In the genomic region with DNA sequence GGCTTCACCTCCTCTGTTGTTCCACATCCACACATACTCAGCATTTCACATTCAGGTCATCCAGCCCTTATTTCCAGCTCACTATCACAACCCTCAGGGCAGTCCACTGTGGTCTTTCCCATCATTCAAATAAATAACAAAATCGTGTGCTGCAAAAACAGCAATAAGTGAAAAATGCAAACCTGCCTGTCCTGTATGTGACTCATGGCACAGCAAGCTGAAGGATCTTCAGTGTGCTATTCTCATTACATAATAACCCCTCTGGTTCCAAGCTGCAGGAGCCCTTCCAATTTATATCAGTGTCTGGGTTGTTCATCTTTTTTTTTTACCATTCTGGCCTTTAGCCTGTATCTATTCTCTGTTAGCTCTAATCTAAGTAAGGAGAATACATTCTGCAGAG, we compare ENCODE assay signal across 15 cellular contexts.
A peak's percentile ranks its signal among the peaks of the same experiment; 100 is the strongest.
DNase-seq lines count a peak whose midpoint lies in the region; ATAC-seq and TF ChIP-seq lines count a peak whose summit lies in the region.
"Had no signal": no experiment of that assay in that cellular context is flagged by ENCODE, and none has a peak within 500 bp of the region (broad histone marks: within the 10 kb centered on the region; RNA-seq: fewer than 3 reads in every experiment).

No MANE protein-coding gene starts in this region.

- DNase-seq in GM04503 (ENCODE audit: low read depth) = peak; percentile 43
- DNase-seq in MG63 = peak; percentile 41
- DNase-seq in mesenchymal stem cell = no peak
- DNase-seq in sigmoid colon = no peak
- no peak for DNase-seq in globus pallidus (ENCODE audit: low spot score)
- DNase-seq in immature natural killer cell = no peak
- DNase-seq: activated T-cell treated with anti-CD3 and anti-CD28 coated beads, Interleukin-2, amount 50 U/mL, for 24 hours; aorta; NCI-H1105 treated with DMSO at 0.1 percent for 48 hours; stimulated activated naive CD4-positive, alpha-beta T cell; T-helper 17 cell had no signal

- TF ChIP-seq EP300 in sigmoid colon (IDR thresholded peaks at IDR 0.05) = no peak

- H3K18ac ChIP-seq in mesenchymal stem cell (ENCODE audit: low read depth in 1 of 2, low read length in 2 of 2) = no peak overlapping the region

- no peak overlapping the region for H3K14ac ChIP-seq in mesenchymal stem cell (ENCODE audit: low read length in 2 of 2)

- H2BK15ac ChIP-seq in mesenchymal stem cell (ENCODE audit: low read depth, poor library complexity, severe bottlenecking) = no peak overlapping the region

- H3K4me3 ChIP-seq in MG63 (no peak overlapping the region), mesenchymal stem cell (ENCODE audit: insufficient read depth in 1 of 2, low read depth in 1 of 2, low read length in 2 of 2) (no peak overlapping the region), sigmoid colon (no peak overlapping the region)
- H3K4me3 ChIP-seq: neural progenitor cell had no signal

- no peak overlapping the region for H3K4me3 Mint-ChIP-seq in immature natural killer cell
- H3K4me3 Mint-ChIP-seq: activated T-cell treated with anti-CD3 and anti-CD28 coated beads, Interleukin-2, amount 50 U/mL, for 24 hours; neural progenitor cell; T-helper 17 cell had no signal

- no peak overlapping the region for H3K23ac ChIP-seq in mesenchymal stem cell (ENCODE audit: low read length in 2 of 2)

- H3K9me3 Mint-ChIP-seq in immature natural killer cell = peaks cover 0 to 35% (median 12%) of the 10 kb centered on the region in 6 donors
- H3K9me3 Mint-ChIP-seq: neural progenitor cell had no signal

- H2AK5ac ChIP-seq in mesenchymal stem cell (ENCODE audit: low read length, severe bottlenecking) = no peak overlapping the region

- no peak overlapping the region for H3K27ac Mint-ChIP-seq in immature natural killer cell
- H3K27ac Mint-ChIP-seq: activated T-cell treated with anti-CD3 and anti-CD28 coated beads, Interleukin-2, amount 50 U/mL, for 24 hours; neural progenitor cell; T-helper 17 cell had no signal

- no peak overlapping the region for H2BK120ac ChIP-seq in mesenchymal stem cell (ENCODE audit: low read depth, low read length)

- no peaks in the 10 kb centered on the region for H3K9me3 ChIP-seq in MG63
- H3K9me3 ChIP-seq in mesenchymal stem cell (ENCODE audit: control insufficient read depth, low read length) = no peaks in the 10 kb centered on the region
- no peaks in the 10 kb centered on the region for H3K9me3 ChIP-seq in sigmoid colon

- H4K91ac ChIP-seq in mesenchymal stem cell (ENCODE audit: low read length) = no peak overlapping the region

- no peak overlapping the region for H4K8ac ChIP-seq in mesenchymal stem cell (ENCODE audit: low read length)

- TF ChIP-seq CTCF in sigmoid colon (IDR thresholded peaks at IDR 0.05) = no peak

- no peaks in the 10 kb centered on the region for H3K36me3 ChIP-seq in MG63
- H3K36me3 ChIP-seq in mesenchymal stem cell (ENCODE audit: control insufficient read depth in 1 of 2, insufficient read depth in 2 of 2, low read depth in 1 of 2, low read length in 2 of 2) = no peaks in the 10 kb centered on the region
- H3K36me3 ChIP-seq in sigmoid colon = no peaks in the 10 kb centered on the region
- H3K36me3 ChIP-seq: neural progenitor cell had no signal

- H2BK12ac ChIP-seq in mesenchymal stem cell (ENCODE audit: low read length in 2 of 2) = no peak overlapping the region

- WGBS in mesenchymal stem cell = 11% methylated on average over 1 of the region's 1 CpG
- WGBS in sigmoid colon, 2 donors = 32 to 64% methylated on average over 1 of the region's 1 CpG

- H3K27ac ChIP-seq in cingulate gyrus (ENCODE audit: low read depth, low read length) = peak overlapping the region; percentile 12
- peak overlapping the region; percentile 4 for H3K27ac ChIP-seq in mesenchymal stem cell (ENCODE audit: low read length, poor library complexity, severe bottlenecking)
- H3K27ac ChIP-seq in sigmoid colon = no peak overlapping the region
- H3K27ac ChIP-seq: C4-2B, neural progenitor cell had no signal

- no peaks in the 10 kb centered on the region for H3K4me1 Mint-ChIP-seq in immature natural killer cell
- H3K4me1 Mint-ChIP-seq: T-helper 17 cell had no signal

- TF ChIP-seq POLR2A in sigmoid colon (IDR thresholded peaks at IDR 0.05) = no peak

- no peak overlapping the region for H3K9ac ChIP-seq in mesenchymal stem cell (ENCODE audit: low read length)
- H3K9ac ChIP-seq: neural progenitor cell had no signal

- H3K27me3 ChIP-seq in MG63 = no peaks in the 10 kb centered on the region
- H3K27me3 ChIP-seq in mesenchymal stem cell (ENCODE audit: control insufficient read depth in 1 of 2, insufficient read depth in 1 of 2, low read length in 2 of 2) = peaks cover 0 to 3% of the 10 kb centered on the region in 2 experiments
- no peaks in the 10 kb centered on the region for H3K27me3 ChIP-seq in sigmoid colon
- H3K27me3 ChIP-seq: neural progenitor cell had no signal

- H3K79me1 ChIP-seq in mesenchymal stem cell (replicated peaks; ENCODE audit: low read length, poor library complexity, severe bottlenecking) = no peaks in the 10 kb centered on the region

- H3K4me2 ChIP-seq in mesenchymal stem cell (ENCODE audit: low read length, poor library complexity, severe bottlenecking) = no peak overlapping the region
- H3K4me2 ChIP-seq: neural progenitor cell had no signal

- H3K27me3 Mint-ChIP-seq in immature natural killer cell (ENCODE audit: low read depth in 3 of 3) = peaks cover 0 to 4% (median 0%) of the 10 kb centered on the region in 3 donors
- H3K27me3 Mint-ChIP-seq: activated T-cell treated with anti-CD3 and anti-CD28 coated beads, Interleukin-2, amount 50 U/mL, for 24 hours; T-helper 17 cell had no signal

- no peak for ATAC-seq in HG02884 (IDR thresholded peaks at IDR 0.05; ENCODE audit: unreplicated experiment)
- ATAC-seq: T-helper 17 cell had no signal

- no peak overlapping the region for H3K4ac ChIP-seq in mesenchymal stem cell (ENCODE audit: low read depth in 1 of 2, low read length in 2 of 2)

- no peak overlapping the region for H2BK5ac ChIP-seq in mesenchymal stem cell (ENCODE audit: low read depth, low read length, poor library complexity, severe bottlenecking)

- H3K4me1 ChIP-seq in mesenchymal stem cell (ENCODE audit: control insufficient read depth, insufficient read depth, low read depth, low read length) = peaks cover 8% of the 10 kb centered on the region
- H3K4me1 ChIP-seq in sigmoid colon = peaks cover 0 to 18% (median 12%) of the 10 kb centered on the region in 4 donors
- H3K4me1 ChIP-seq: neural progenitor cell had no signal

- H2AFZ ChIP-seq in mesenchymal stem cell (ENCODE audit: low read depth, low read length) = no peak overlapping the region
- H2AFZ ChIP-seq: neural progenitor cell had no signal

- peaks cover 0 to 5% (median 3%) of the 10 kb centered on the region in 3 donors for H3K36me3 Mint-ChIP-seq in immature natural killer cell
- H3K36me3 Mint-ChIP-seq: neural progenitor cell had no signal

- intact Hi-C loops in sigmoid colon (cut with DNase I) = no loop called here

Comparison
In these comparisons a context has a peak if more than half of its experiments do, and no peak if none do; other contexts are left out.
1. DNase-seq: peak in GM04503 (single experiment) and MG63 (single experiment); none in mesenchymal stem cell (single experiment), sigmoid colon (single experiment), globus pallidus (single experiment) and immature natural killer cell (0 of 3).
2. H3K27ac ChIP-seq: peak in cingulate gyrus (single experiment) and mesenchymal stem cell (single experiment); none in sigmoid colon (0 of 4).